In genomic region chr18:43661570-43661969, GRCh38 we compare ENCODE assay signal across 9 cellular contexts.
DNase-seq lines count a peak whose midpoint lies in the region; ATAC-seq and TF ChIP-seq lines count a peak whose summit lies in the region.
"Had no signal": no experiment of that assay in that cellular context is flagged by ENCODE, and none has a peak within 500 bp of the region (broad histone marks: within the 10 kb centered on the region; RNA-seq: fewer than 3 reads in every experiment).

No MANE protein-coding gene starts in this region.

- no peaks in the 10 kb centered on the region for H3K9me3 ChIP-seq in CD4-positive, alpha-beta memory T cell (ENCODE audit: control insufficient read depth in 1 of 2, low read length in 2 of 2)

- H3K9me3 Mint-ChIP-seq in CD4-positive, alpha-beta memory T cell, result peaks cover 0 to 6% (median 4%) of the 10 kb centered on the region in 8 donors

- H3K27me3 ChIP-seq in BJ (ENCODE audit: control insufficient read depth, insufficient read depth, low read length), result no peaks in the 10 kb centered on the region
- H3K27me3 ChIP-seq in dorsolateral prefrontal cortex, result peaks cover 0 to 2% (median 0%) of the 10 kb centered on the region in 45 donors
- H3K27me3 ChIP-seq in CD4-positive, alpha-beta memory T cell (ENCODE audit: insufficient read depth, low read length), result no peaks in the 10 kb centered on the region

- CTCF ChIA-PET in BJ (lab: Yijun Ruan, JAX), result interaction anchor here (0.7 to 1.2 kb wide), 6 partner anchors 19 to 1725 kb away, joined by 3 to 5 read pairs (median 3); no protein-coding TSS in a partner anchor
- CTCF ChIA-PET in CD4-positive, alpha-beta memory T cell (lab: Charles Lee; ENCODE audit: partially characterized antibody), result no interaction called here

- intact Hi-C loops in dorsolateral prefrontal cortex (cut with DNase I), result no loop called here
- intact Hi-C loops in CD4-positive, alpha-beta memory T cell (cut with micrococcal nuclease), result no loop called here

- no peaks in the 10 kb centered on the region for H3K36me3 Mint-ChIP-seq in CD4-positive, alpha-beta memory T cell

- no peaks in the 10 kb centered on the region for H3K4me1 Mint-ChIP-seq in CD4-positive, alpha-beta memory T cell

- H3K4me3 ChIP-seq in BJ (ENCODE audit: low read depth, low read length) (no peak overlapping the region), dorsolateral prefrontal cortex (no peak overlapping the region)
- no peak overlapping the region for H3K4me3 ChIP-seq in Jurkat, Clone E6-1 (ENCODE audit: low read length)
- no peak overlapping the region for H3K4me3 ChIP-seq in CD4-positive, alpha-beta memory T cell (ENCODE audit: low read length in 2 of 2)

- POLR2A ChIA-PET in BJ (lab: Charles Lee), result no interaction called here
- POLR2A ChIA-PET in CD4-positive, alpha-beta memory T cell (lab: Charles Lee; ENCODE audit: partially characterized antibody), result no interaction called here

- no peaks in the 10 kb centered on the region for H3K4me1 ChIP-seq in CD4-positive, alpha-beta memory T cell (ENCODE audit: insufficient read depth, low read length)

- DNase-seq in BJ (ENCODE audit: low read depth) (peak; percentile 10), SKM-1 (lab: John Stamatoyannopoulos, UW; ENCODE audit: unreplicated experiment) (peak; percentile 5), iris pigment epithelial cell (ENCODE audit: low read depth) (peak; percentile 86), dorsolateral prefrontal cortex (no peak), OCI-M2 (lab: John Stamatoyannopoulos, UW; ENCODE audit: unreplicated experiment) (no peak)
- peak; percentile 43 for DNase-seq in Jurkat, Clone E6-1 (ENCODE audit: low read depth, low spot score)
- no peak for DNase-seq in CD4-positive, alpha-beta memory T cell

- ATAC-seq in GM19328 (IDR thresholded peaks at IDR 0.05; ENCODE audit: unreplicated experiment), result peak; percentile 57
- ATAC-seq: HCT116 had no signal

- H3K4me3 Mint-ChIP-seq in CD4-positive, alpha-beta memory T cell, result no peak overlapping the region

- TF ChIP-seq CTCF in BJ (IDR thresholded peaks at IDR 0.05; ENCODE audit: insufficient read depth, low read depth, low read length), result peak; percentile 58
- TF ChIP-seq CTCF in dorsolateral prefrontal cortex (IDR thresholded peaks at IDR 0.05 in 54 of 56, conservative IDR thresholded peaks at IDR 0.05 in 2 of 56; ENCODE audit: low read depth in 1 of 56, partially characterized antibody in 56 of 56), result peak in 2 of 56 donors; percentile 7 to 14

- no peaks in the 10 kb centered on the region for H3K27me3 Mint-ChIP-seq in CD4-positive, alpha-beta memory T cell

- H3K27ac ChIP-seq in dorsolateral prefrontal cortex, result no peak overlapping the region
- no peak overlapping the region for H3K27ac ChIP-seq in CD4-positive, alpha-beta memory T cell (ENCODE audit: low read depth, low read length)

- H3K36me3 ChIP-seq in BJ (ENCODE audit: control insufficient read depth, insufficient read depth, low read length), result no peaks in the 10 kb centered on the region
- no peaks in the 10 kb centered on the region for H3K36me3 ChIP-seq in CD4-positive, alpha-beta memory T cell (ENCODE audit: insufficient read depth, low read length)

- H3K27ac Mint-ChIP-seq in CD4-positive, alpha-beta memory T cell, result no peak overlapping the region

Comparison
In these comparisons a context has a peak if more than half of its experiments do, and no peak if none do; other contexts are left out.
1. DNase-seq: peak in BJ (single experiment), Jurkat, Clone E6-1 (single experiment), SKM-1 (single experiment) and iris pigment epithelial cell (single experiment); none in dorsolateral prefrontal cortex (0 of 10), OCI-M2 (single experiment) and CD4-positive, alpha-beta memory T cell (0 of 5).